ENCODE assay signal across 13 cellular contexts in the genomic region with DNA sequence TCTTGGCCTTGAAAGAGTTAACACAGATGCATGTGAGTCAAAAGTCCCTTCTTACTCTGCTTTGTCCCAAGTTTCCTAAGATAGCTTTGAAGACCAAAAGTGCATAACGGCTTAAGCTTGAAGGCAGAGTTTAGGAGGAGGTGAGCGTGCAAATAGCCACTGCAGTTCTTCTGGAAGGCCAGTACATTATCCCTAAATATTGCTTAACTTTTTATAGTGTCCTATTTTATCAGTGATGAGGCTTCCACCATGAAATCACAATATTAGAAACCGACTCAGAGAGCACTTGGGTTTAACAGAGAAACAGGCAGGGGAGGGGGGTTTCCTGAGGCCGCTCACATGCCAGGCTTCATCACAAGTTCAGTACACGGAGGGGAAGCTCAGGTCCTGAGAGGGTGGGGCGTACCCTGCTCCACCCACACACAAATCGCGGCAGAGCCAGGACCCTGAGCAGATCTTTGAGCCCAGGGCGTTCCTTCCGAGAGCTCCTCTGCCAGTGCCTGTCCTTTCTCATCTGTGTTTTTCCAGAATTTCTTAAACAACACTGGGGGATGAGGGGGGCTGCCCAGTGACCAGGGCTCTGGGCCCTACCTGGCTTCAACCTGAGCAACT. TPM values are rescaled to one million over a fixed set of nuclear protein-coding genes. Genes with fewer than 3 reads are reported as not detected.
A peak's percentile ranks its signal among the peaks of the same experiment; 100 is the strongest.
DNase-seq lines count a peak whose midpoint lies in the region; ATAC-seq and TF ChIP-seq lines count a peak whose summit lies in the region.
"Had no signal": no experiment of that assay in that cellular context is flagged by ENCODE, and none has a peak within 500 bp of the region (broad histone marks: within the 10 kb centered on the region; RNA-seq: fewer than 3 reads in every experiment).

No MANE protein-coding gene starts in this region.

- no peak for ATAC-seq in GM21528 (IDR thresholded peaks at IDR 0.05; ENCODE audit: low FRiP score, unreplicated experiment)

- TF ChIP-seq CTCF in GM13977 (IDR thresholded peaks at IDR 0.05; ENCODE audit: extremely low read depth, insufficient read depth, missing control alignments) (no peak), foreskin fibroblast (IDR thresholded peaks at IDR 0.05; ENCODE audit: low read depth, low read length) (no peak), spleen (IDR thresholded peaks at IDR 0.05 in 8 of 11, conservative IDR thresholded peaks at IDR 0.05 in 3 of 11) (no peak)

- H3K4me1 ChIP-seq in spleen = no peaks in the 10 kb centered on the region
- H3K4me1 ChIP-seq: ascending aorta had no signal

- H3K9me3 ChIP-seq in spleen = no peaks in the 10 kb centered on the region
- H3K9me3 ChIP-seq: ascending aorta had no signal

- WGBS in spleen, 5 donors = 28 to 37% (median 32%) methylated on average over 10 of the region's 10 CpGs

- TF ChIP-seq POLR2A in spleen (IDR thresholded peaks at IDR 0.05) = no peak

- DNase-seq in GM13977 (ENCODE audit: low spot score) (peak; percentile 60), H7 (peak; percentile 69), foreskin fibroblast (peak; percentile 32 to 37), spleen (peak; percentile 54), UCSD-AML1 (lab: John Stamatoyannopoulos, UW; ENCODE audit: unreplicated experiment) (no peak), KG1 (lab: John Stamatoyannopoulos, UW) (no peak)
- DNase-seq: erythroblast, small intestine, substantia nigra had no signal

- H3K27ac ChIP-seq in spleen = no peak overlapping the region
- H3K27ac ChIP-seq: ascending aorta, VCaP had no signal

- in situ Hi-C loops in GM13977 (cut with MboI; ENCODE audit: low pct_unique_long_range_greater_than_20kb, low sequenced_read_pairs, unreplicated experiment) = no loop called here

- H3K36me3 ChIP-seq in H7 (replicated peaks; ENCODE audit: control insufficient read depth, insufficient read depth, low read length) (no peaks in the 10 kb centered on the region), spleen (no peaks in the 10 kb centered on the region)
- H3K36me3 ChIP-seq: ascending aorta had no signal

- intact Hi-C loops in spleen (cut with DNase I; ENCODE audit: low total_unique reads) = no loop called here

- no peak overlapping the region for H3K4me3 ChIP-seq in H7 (ENCODE audit: insufficient read depth, low read depth, low read length)
- H3K4me3 ChIP-seq in foreskin fibroblast (ENCODE audit: low read depth in 1 of 2, low read length in 2 of 2) = no peak overlapping the region
- H3K4me3 ChIP-seq in spleen = no peak overlapping the region
- H3K4me3 ChIP-seq: ascending aorta, lung had no signal

- H3K27me3 ChIP-seq in H7 (ENCODE audit: control insufficient read depth, insufficient read depth, low read length) (no peaks in the 10 kb centered on the region), spleen (replicated peaks in 1 of 7) (peaks cover 0 to 59% (median 0%) of the 10 kb centered on the region in 7 donors)
- H3K27me3 ChIP-seq: ascending aorta had no signal

RNA-seq across cellular contexts. Expression of gene BDKRB2, which starts 26.8 kb away (rescaled TPM):
- total RNA-seq in H7 (2014; rRNA removed; shearing (Covaris generic)) = 1.3 and 3.0 TPM in 2 replicates
- under 1 TPM in 4 of 7 donors, not detected in 3; 0.13 to 0.57 (median 0.17) TPM for total RNA-seq in spleen
- under 1 TPM; 0.02 to 0.22 (median 0.11) TPM for polyA plus RNA-seq in spleen

Comparison
In these comparisons a context has a peak if more than half of its experiments do, and no peak if none do; other contexts are left out.
1. DNase-seq: peak in GM13977 (single experiment), H7 (single experiment), foreskin fibroblast (2 of 2) and spleen (single experiment); none in UCSD-AML1 (single experiment) and KG1 (single experiment).